Comparison of ENCODE assay signal across 8 cellular contexts in genomic region chr12:57864811-57865751, GRCh38. TPM values are rescaled to one million over a fixed set of nuclear protein-coding genes. Genes with fewer than 3 reads are reported as not detected.
A peak's percentile ranks its signal among the peaks of the same experiment; 100 is the strongest.
DNase-seq lines count a peak whose midpoint lies in the region; ATAC-seq and TF ChIP-seq lines count a peak whose summit lies in the region.

No MANE protein-coding gene starts in this region.

- H3K9me3 ChIP-seq in DND-41 (ENCODE audit: insufficient read depth, low read length, severe bottlenecking) (no peaks in the 10 kb centered on the region), lung (ENCODE audit: control insufficient read depth in 2 of 2, insufficient read depth in 1 of 2, low read length in 1 of 2) (no peaks in the 10 kb centered on the region)

- DNase-seq in DND-41 (peak; percentile 20), LoVo (ENCODE audit: low spot score) (peak; percentile 82), lung (ENCODE audit: low spot score) (peak; percentile 78), NCI-H510A (lab: John Stamatoyannopoulos, UW) (no peak)
- DNase-seq in activated CD4-positive, alpha-beta T cell treated with anti-CD3 and anti-CD28 coated beads, Interleukin-2, amount 50 U/mL, for 4 hours: peak; percentile 66
- peak; percentile 29 for DNase-seq in effector CD4-positive, alpha-beta T cell
- DNase-seq in stimulated activated CD8-positive, alpha-beta memory T cell treated with anti-CD3 and anti-CD28 coated beads, Interleukin-15, amount 100 ng/mL, for 4 hours (ENCODE audit: low read depth in 2 of 2): peak; percentile 28 to 41

- peaks cover 8% of the 10 kb centered on the region; the same call in 1 of the 2 replicates for H3K4me1 ChIP-seq in DND-41 (ENCODE audit: insufficient read depth, low read length)
- peaks cover 3 to 6% of the 10 kb centered on the region in 2 donors for H3K4me1 ChIP-seq in lung (ENCODE audit: control insufficient read depth in 2 of 2, insufficient read depth in 2 of 2, low read length in 2 of 2)

- WGBS in lung, 2 donors: 1% methylated on average over 57 to 66 of the region's 66 CpGs

- peak overlapping the region; percentile 37 for H2AFZ ChIP-seq in DND-41 (ENCODE audit: low read depth, low read length)

- no peak overlapping the region for H3K4me3 ChIP-seq in DND-41 (ENCODE audit: low read depth in 1 of 2, low read length in 2 of 2)
- peak overlapping the region; percentile 43 for H3K4me3 ChIP-seq in lung

- H3K27me3 ChIP-seq in DND-41 (ENCODE audit: insufficient read depth, low read length, poor library complexity) (peaks cover 40% of the 10 kb centered on the region), lung (ENCODE audit: control insufficient read depth, insufficient read depth) (no peaks in the 10 kb centered on the region)

- TF ChIP-seq CTCF in DND-41 (IDR thresholded peaks at IDR 0.05; ENCODE audit: borderline replicate concordance, extremely low read depth, low read length, poor library complexity, severe bottlenecking) (no peak), lung (IDR thresholded peaks at IDR 0.05; ENCODE audit: control extremely low read depth, extremely low read depth) (no peak)

- ATAC-seq in DND-41 (ENCODE audit: insufficient read depth, low read depth) (peak; percentile 77), GM21786 (IDR thresholded peaks at IDR 0.05; ENCODE audit: unreplicated experiment) (peak; percentile 57), lung (ENCODE audit: insufficient read depth, low FRiP score) (peak; percentile 94)

- no peak overlapping the region for H3K9ac ChIP-seq in DND-41 (ENCODE audit: low read depth, low read length)

- H3K36me3 ChIP-seq in DND-41 (ENCODE audit: insufficient read depth, low read length) (no peaks in the 10 kb centered on the region), lung (ENCODE audit: control insufficient read depth in 2 of 2, insufficient read depth in 2 of 2, low read length in 2 of 2) (no peaks in the 10 kb centered on the region)

- H3K79me2 ChIP-seq in DND-41 (ENCODE audit: insufficient read depth, low read length): no peaks in the 10 kb centered on the region

- H3K4me2 ChIP-seq in DND-41 (ENCODE audit: insufficient read depth, low read length): peak overlapping the region; percentile 33

- H4K20me1 ChIP-seq in DND-41 (ENCODE audit: insufficient read depth, low read length): 0 out of 2 replicates have a peak, but pooled peaks cover 2% of the 10 kb centered on the region

- no peak overlapping the region for H3K27ac ChIP-seq in DND-41 (ENCODE audit: low read length)
- peak overlapping the region; percentile 98 to 99 for H3K27ac ChIP-seq in lung (ENCODE audit: low read depth in 1 of 2, low read length in 1 of 2)

RNA-seq across cellular contexts. Expression of gene CTDSP2, which starts 18.6 kb away (rescaled TPM):
- total RNA-seq in lung: 100 to 1,000 TPM; 162 to 179 TPM
- 100 to 1,000 TPM in 1 of 2 donors, 10 to 100 TPM in 1; 46.8 to 104 TPM for polyA plus RNA-seq in lung

RNA-seq across cellular contexts. Expression of gene AVIL, which starts 46.5 kb away (rescaled TPM):
- total RNA-seq in lung: 1 to 10 TPM; 8.1 to 9.7 TPM
- 10 to 100 TPM in 1 of 2 donors, 1 to 10 TPM in 1; 4.3 to 11.7 TPM for polyA plus RNA-seq in lung
